ENCODE assay signal across 8 cellular contexts in the genomic region with DNA sequence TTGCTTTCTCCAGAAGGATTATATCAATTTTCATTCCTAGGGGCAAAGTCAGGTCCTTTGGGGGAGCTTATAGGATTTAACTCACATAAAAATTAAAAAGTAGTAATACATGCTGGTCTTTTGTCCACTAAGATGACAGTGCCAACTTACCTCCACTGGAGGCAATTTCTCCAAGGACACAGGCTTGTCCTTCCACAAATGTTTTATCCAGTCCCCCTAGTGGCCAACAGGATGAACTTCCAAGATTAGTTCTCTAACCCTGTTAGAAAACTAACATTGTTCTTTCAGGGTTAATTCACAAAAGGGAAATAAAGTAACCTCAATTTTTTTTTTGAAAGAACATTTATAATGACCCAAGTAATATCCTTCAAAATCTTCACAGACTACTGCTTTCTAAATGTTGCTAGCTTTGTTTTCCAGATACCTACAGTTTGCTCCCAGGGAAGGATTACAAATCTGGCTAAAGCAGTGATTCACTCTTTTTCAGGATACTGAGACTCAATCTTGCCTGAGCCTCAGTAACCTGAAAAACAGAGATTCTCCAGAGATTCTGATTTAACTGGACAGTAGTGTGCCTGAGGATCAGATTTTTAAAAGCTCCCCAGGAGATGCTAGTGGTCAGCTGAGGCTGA. TPM values are rescaled to one million over a fixed set of nuclear protein-coding genes. Genes with fewer than 3 reads are reported as not detected.
A peak's percentile ranks its signal among the peaks of the same experiment; 100 is the strongest.
DNase-seq lines count a peak whose midpoint lies in the region; ATAC-seq and TF ChIP-seq lines count a peak whose summit lies in the region.

No MANE protein-coding gene starts in this region.

- H3K9ac ChIP-seq in neural cell (ENCODE audit: low read length) = no peak overlapping the region

- H3K4me3 Mint-ChIP-seq in stimulated activated naive CD8-positive, alpha-beta T cell treated with anti-CD3 and anti-CD28 coated beads, Interleukin-15, amount 100 ng/mL, for 72 hours = no peak overlapping the region

- no peaks in the 10 kb centered on the region for H3K9me3 Mint-ChIP-seq in stimulated activated naive CD8-positive, alpha-beta T cell treated with anti-CD3 and anti-CD28 coated beads, Interleukin-15, amount 100 ng/mL, for 72 hours

- no peaks in the 10 kb centered on the region for H4K20me1 ChIP-seq in neural cell (ENCODE audit: insufficient read depth)

- no peaks in the 10 kb centered on the region for H3K9me3 ChIP-seq in neural cell (ENCODE audit: low read length)

- H3K27me3 Mint-ChIP-seq in stimulated activated naive CD8-positive, alpha-beta T cell treated with anti-CD3 and anti-CD28 coated beads, Interleukin-15, amount 100 ng/mL, for 72 hours = peaks cover 8% of the 10 kb centered on the region

- H3K27me3 ChIP-seq in neural cell (ENCODE audit: insufficient read depth, low read depth, low read length) = no peaks in the 10 kb centered on the region

- ATAC-seq in stimulated activated naive CD8-positive, alpha-beta T cell treated with anti-CD3 and anti-CD28 coated beads, Interleukin-15, amount 100 ng/mL, for 72 hours = peak; percentile 73
- ATAC-seq in stimulated activated naive CD8-positive, alpha-beta T cell treated with anti-CD3 and anti-CD28 coated beads, Interleukin-15, Interleukin-2, amounts not matched to agents 100 U/mL and 50 U/mL, for 24 hours = no peak
- peak; percentile 93 for ATAC-seq in SK-N-SH treated with all-trans-retinoic acid at 6 μM for 48 hours
- no peak for ATAC-seq in HG02623 (IDR thresholded peaks at IDR 0.05; ENCODE audit: unreplicated experiment)
- no peak for ATAC-seq in GM19395 (IDR thresholded peaks at IDR 0.05; ENCODE audit: unreplicated experiment)

- H3K36me3 ChIP-seq in neural cell (ENCODE audit: insufficient read depth, low read length) = no peaks in the 10 kb centered on the region

- H3K27ac ChIP-seq in neural cell (ENCODE audit: low read length) = no peak overlapping the region

- no peaks in the 10 kb centered on the region for H3K4me1 Mint-ChIP-seq in stimulated activated naive CD8-positive, alpha-beta T cell treated with anti-CD3 and anti-CD28 coated beads, Interleukin-15, amount 100 ng/mL, for 72 hours

- no peak overlapping the region for H2AFZ ChIP-seq in neural cell (ENCODE audit: low read depth, low read length)

- TF ChIP-seq CTCF in epithelial cell of proximal tubule (conservative IDR thresholded peaks at IDR 0.05; ENCODE audit: low read depth, low read length) (peak; percentile 80), neural cell (IDR thresholded peaks at IDR 0.05; ENCODE audit: poor library complexity, severe bottlenecking) (peak; percentile 79)

- no peaks in the 10 kb centered on the region for H3K9me2 ChIP-seq in neural cell (ENCODE audit: insufficient read depth, low read length)

- peak in 1 of 2 donors; percentile 20 for DNase-seq in stimulated activated naive CD8-positive, alpha-beta T cell treated with anti-CD3 and anti-CD28 coated beads, Interleukin-15, amount 100 ng/mL, for 72 hours
- DNase-seq in stimulated activated naive CD8-positive, alpha-beta T cell treated with anti-CD3 and anti-CD28 coated beads, Interleukin-15, Interleukin-2, amounts not matched to agents 100 U/mL and 50 U/mL, for 24 hours = no peak
- peak; percentile 35 for DNase-seq in NCI-H1048 (lab: John Stamatoyannopoulos, UW)
- peak; percentile 15 for DNase-seq in epithelial cell of proximal tubule (ENCODE audit: low read depth)

- H3K4me3 ChIP-seq in epithelial cell of proximal tubule (ENCODE audit: low read depth, low read length) (no peak overlapping the region), neural cell (ENCODE audit: low read length) (no peak overlapping the region)

- H3K27ac Mint-ChIP-seq in stimulated activated naive CD8-positive, alpha-beta T cell treated with anti-CD3 and anti-CD28 coated beads, Interleukin-15, amount 100 ng/mL, for 72 hours = no peak overlapping the region

- H3F3A ChIP-seq in neural cell (ENCODE audit: insufficient read depth, low read length, poor library complexity, severe bottlenecking) = no peaks in the 10 kb centered on the region

- TF ChIP-seq RAD21 in neural cell (conservative IDR thresholded peaks at IDR 0.05) = peak; percentile 74

- H3K79me2 ChIP-seq in neural cell (replicated peaks; ENCODE audit: insufficient read depth, low read length) = no peaks in the 10 kb centered on the region

- TF ChIP-seq EP300 in neural cell (conservative IDR thresholded peaks at IDR 0.05; ENCODE audit: poor library complexity, severe bottlenecking) = no peak

- H3K4me2 ChIP-seq in neural cell (ENCODE audit: low read length) = no peak overlapping the region

TF ChIP-seq in SK-N-SH treated with all-trans-retinoic acid at 6 μM for 48 hours, 23 proteins besides CTCF, POLR2A, EP300 and RAD21 (continues in another document):
- no peak for TF ChIP-seq ZFP30 (CRISPR knock-in tag; IDR thresholded peaks at IDR 0.05)
- TF ChIP-seq ARNTL (CRISPR knock-in tag; IDR thresholded peaks at IDR 0.05; ENCODE audit: borderline replicate concordance, low read depth) = no peak
- no peak for TF ChIP-seq ZFP3 (CRISPR knock-in tag; IDR thresholded peaks at IDR 0.05)
- no peak for TF ChIP-seq POU6F1 (CRISPR knock-in tag; IDR thresholded peaks at IDR 0.05; ENCODE audit: borderline replicate concordance, low read depth)
- TF ChIP-seq TOX (CRISPR knock-in tag; IDR thresholded peaks at IDR 0.05; ENCODE audit: borderline replicate concordance) = no peak
- TF ChIP-seq ZNF70 (CRISPR knock-in tag; IDR thresholded peaks at IDR 0.05) = no peak
- no peak for TF ChIP-seq GLIS3 (CRISPR knock-in tag; IDR thresholded peaks at IDR 0.05)

TF ChIP-seq in neural cell, 6 proteins besides CTCF, POLR2A, EP300 and RAD21:
- TF ChIP-seq MXI1 (conservative IDR thresholded peaks at IDR 0.05; ENCODE audit: poor library complexity, severe bottlenecking) (no peak), POLR2AphosphoS5 (IDR thresholded peaks at IDR 0.05) (no peak), SMC3 (conservative IDR thresholded peaks at IDR 0.05; ENCODE audit: poor library complexity) (peak; percentile 78)
- TF ChIP-seq, protein P1, sequence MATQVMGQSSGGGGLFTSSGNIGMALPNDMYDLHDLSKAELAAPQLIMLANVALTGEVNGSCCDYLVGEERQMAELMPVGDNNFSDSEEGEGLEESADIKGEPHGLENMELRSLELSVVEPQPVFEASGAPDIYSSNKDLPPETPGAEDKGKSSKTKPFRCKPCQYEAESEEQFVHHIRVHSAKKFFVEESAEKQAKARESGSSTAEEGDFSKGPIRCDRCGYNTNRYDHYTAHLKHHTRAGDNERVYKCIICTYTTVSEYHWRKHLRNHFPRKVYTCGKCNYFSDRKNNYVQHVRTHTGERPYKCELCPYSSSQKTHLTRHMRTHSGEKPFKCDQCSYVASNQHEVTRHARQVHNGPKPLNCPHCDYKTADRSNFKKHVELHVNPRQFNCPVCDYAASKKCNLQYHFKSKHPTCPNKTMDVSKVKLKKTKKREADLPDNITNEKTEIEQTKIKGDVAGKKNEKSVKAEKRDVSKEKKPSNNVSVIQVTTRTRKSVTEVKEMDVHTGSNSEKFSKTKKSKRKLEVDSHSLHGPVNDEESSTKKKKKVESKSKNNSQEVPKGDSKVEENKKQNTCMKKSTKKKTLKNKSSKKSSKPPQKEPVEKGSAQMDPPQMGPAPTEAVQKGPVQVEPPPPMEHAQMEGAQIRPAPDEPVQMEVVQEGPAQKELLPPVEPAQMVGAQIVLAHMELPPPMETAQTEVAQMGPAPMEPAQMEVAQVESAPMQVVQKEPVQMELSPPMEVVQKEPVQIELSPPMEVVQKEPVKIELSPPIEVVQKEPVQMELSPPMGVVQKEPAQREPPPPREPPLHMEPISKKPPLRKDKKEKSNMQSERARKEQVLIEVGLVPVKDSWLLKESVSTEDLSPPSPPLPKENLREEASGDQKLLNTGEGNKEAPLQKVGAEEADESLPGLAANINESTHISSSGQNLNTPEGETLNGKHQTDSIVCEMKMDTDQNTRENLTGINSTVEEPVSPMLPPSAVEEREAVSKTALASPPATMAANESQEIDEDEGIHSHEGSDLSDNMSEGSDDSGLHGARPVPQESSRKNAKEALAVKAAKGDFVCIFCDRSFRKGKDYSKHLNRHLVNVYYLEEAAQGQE (IDR thresholded peaks at IDR 0.05; ENCODE audit: borderline replicate concordance) = no peak

RNA-seq across cellular contexts. Expression of gene UBR2, which starts 31.7 kb away (rescaled TPM):
- 8.3 and 9.7 TPM in 2 replicates for total RNA-seq in epithelial cell of proximal tubule
- 24.4 and 25.5 TPM in 2 replicates for polyA plus RNA-seq in neural cell
- polyA minus RNA-seq in neural cell = 37.5 and 44.9 TPM in 2 replicates

Comparison
In these comparisons a context has a peak if more than half of its experiments do, and no peak if none do; other contexts are left out.
1. ATAC-seq: peak in stimulated activated naive CD8-positive, alpha-beta T cell treated with anti-CD3 and anti-CD28 coated beads, Interleukin-15, amount 100 ng/mL, for 72 hours (single experiment) and SK-N-SH treated with all-trans-retinoic acid at 6 μM for 48 hours (single experiment); none in stimulated activated naive CD8-positive, alpha-beta T cell treated with anti-CD3 and anti-CD28 coated beads, Interleukin-15, Interleukin-2, amounts not matched to agents 100 U/mL and 50 U/mL, for 24 hours (single experiment), HG02623 (single experiment) and GM19395 (single experiment).